In the genomic region with DNA sequence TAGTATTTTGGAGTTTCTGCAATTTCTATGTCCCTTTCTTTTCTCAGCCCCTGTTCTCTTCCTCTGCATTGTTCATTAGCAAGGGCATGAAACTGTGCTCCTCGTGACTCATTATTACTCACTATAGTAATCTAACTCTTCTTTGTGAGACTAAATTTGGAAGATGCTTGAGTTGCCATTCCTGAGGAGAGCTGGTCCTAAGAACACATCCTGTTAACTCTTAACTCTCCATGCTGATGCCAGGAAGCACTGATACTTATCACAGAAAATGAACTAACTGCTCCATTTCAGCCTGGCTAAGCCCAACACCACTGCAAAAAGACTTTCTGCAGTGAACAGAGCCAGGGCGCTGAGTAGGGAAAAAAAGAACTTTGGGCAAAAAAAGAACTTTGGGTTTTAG, we compare ENCODE assay signal across 8 cellular contexts. TPM values are rescaled to one million over a fixed set of nuclear protein-coding genes. Genes with fewer than 3 reads are reported as not detected.
DNase-seq lines count a peak whose midpoint lies in the region; ATAC-seq and TF ChIP-seq lines count a peak whose summit lies in the region.

No MANE protein-coding gene starts in this region.

- intact Hi-C loops in activated CD8-positive, alpha-beta T cell treated with anti-CD3 and anti-CD28 coated beads for 36 hours (cut with micrococcal nuclease): no loop called here
- intact Hi-C loops in sigmoid colon (cut with DNase I): loop anchor here (5.0 to 10.0 kb wide), 2 partner anchors 195 to 417 kb away; a partner anchor contains a TSS
- intact Hi-C loops in posterior vena cava (cut with DNase I): no loop called here

- H3K27me3 ChIP-seq in sigmoid colon: no peaks in the 10 kb centered on the region

- no peak overlapping the region for H3K4me3 Mint-ChIP-seq in activated CD8-positive, alpha-beta T cell treated with anti-CD3 and anti-CD28 coated beads for 36 hours
- H3K4me3 Mint-ChIP-seq in activated CD8-positive, alpha-beta T cell treated with anti-CD3 and anti-CD28 coated beads, Interleukin-2, amount 10 ng/mL, durations not matched to agents 7 days and 5 days: no peak overlapping the region

- POLR2A ChIA-PET in activated CD8-positive, alpha-beta T cell treated with anti-CD3 and anti-CD28 coated beads for 36 hours (lab: Charles Lee): interaction anchor here (1.0 to 4.1 kb wide), 2 partner anchors 10 to 38 kb away, joined by 3 to 19 read pairs; a partner anchor contains a TSS
- POLR2A ChIA-PET in activated CD8-positive, alpha-beta T cell treated with anti-CD3 and anti-CD28 coated beads, Interleukin-2, amount 10 ng/mL, durations not matched to agents 7 days and 5 days (lab: Charles Lee): interaction anchor here (0.5 to 1.1 kb wide), 4 partner anchors 10 to 157 kb away, joined by 3 to 7 read pairs (median 3); a partner anchor contains a TSS

- no peaks in the 10 kb centered on the region for H3K36me3 Mint-ChIP-seq in activated CD8-positive, alpha-beta T cell treated with anti-CD3 and anti-CD28 coated beads for 36 hours (ENCODE audit: low read depth)
- no peaks in the 10 kb centered on the region for H3K36me3 Mint-ChIP-seq in activated CD8-positive, alpha-beta T cell treated with anti-CD3 and anti-CD28 coated beads, Interleukin-2, amount 10 ng/mL, durations not matched to agents 7 days and 5 days (ENCODE audit: low read depth)

- no peak for TF ChIP-seq POLR2A in sigmoid colon (IDR thresholded peaks at IDR 0.05)

- no peaks in the 10 kb centered on the region for H3K36me3 ChIP-seq in sigmoid colon

- no peaks in the 10 kb centered on the region for H3K9me3 Mint-ChIP-seq in activated CD8-positive, alpha-beta T cell treated with anti-CD3 and anti-CD28 coated beads for 36 hours
- H3K9me3 Mint-ChIP-seq in activated CD8-positive, alpha-beta T cell treated with anti-CD3 and anti-CD28 coated beads, Interleukin-2, amount 10 ng/mL, durations not matched to agents 7 days and 5 days (ENCODE audit: insufficient read depth): no peaks in the 10 kb centered on the region

- CTCF ChIA-PET in activated CD8-positive, alpha-beta T cell treated with anti-CD3 and anti-CD28 coated beads for 36 hours (lab: Charles Lee): interaction anchor here (1.4 to 4.6 kb wide), 15 partner anchors 10 to 229 kb away, joined by 3 to 42 read pairs (median 7); a partner anchor contains a TSS
- CTCF ChIA-PET in activated CD8-positive, alpha-beta T cell treated with anti-CD3 and anti-CD28 coated beads, Interleukin-2, amount 10 ng/mL, durations not matched to agents 7 days and 5 days (lab: Charles Lee): interaction anchor here (1.0 to 5.3 kb wide), 9 partner anchors 11 to 196 kb away, joined by 3 to 44 read pairs (median 10); a partner anchor contains a TSS

- peak overlapping the region; percentile 40 for H3K27ac Mint-ChIP-seq in activated CD8-positive, alpha-beta T cell treated with anti-CD3 and anti-CD28 coated beads for 36 hours
- H3K27ac Mint-ChIP-seq in activated CD8-positive, alpha-beta T cell treated with anti-CD3 and anti-CD28 coated beads, Interleukin-2, amount 10 ng/mL, durations not matched to agents 7 days and 5 days: no peak overlapping the region

- H3K4me1 ChIP-seq in sigmoid colon: peaks cover 0 to 43% (median 38%) of the 10 kb centered on the region in 4 donors

- ATAC-seq in activated CD8-positive, alpha-beta T cell treated with anti-CD3 and anti-CD28 coated beads for 36 hours: peak; percentile 81
- ATAC-seq in activated CD8-positive, alpha-beta T cell treated with anti-CD3 and anti-CD28 coated beads, Interleukin-2, amount 10 ng/mL, durations not matched to agents 7 days and 5 days: no peak
- ATAC-seq in HG02840 (IDR thresholded peaks at IDR 0.05; ENCODE audit: low FRiP score, unreplicated experiment): no peak

- no peaks in the 10 kb centered on the region for H3K27me3 Mint-ChIP-seq in activated CD8-positive, alpha-beta T cell treated with anti-CD3 and anti-CD28 coated beads for 36 hours
- no peaks in the 10 kb centered on the region for H3K27me3 Mint-ChIP-seq in activated CD8-positive, alpha-beta T cell treated with anti-CD3 and anti-CD28 coated beads, Interleukin-2, amount 10 ng/mL, durations not matched to agents 7 days and 5 days (ENCODE audit: low read depth)

- TF ChIP-seq CTCF in activated CD8-positive, alpha-beta T cell treated with anti-CD3 and anti-CD28 coated beads for 36 hours (IDR thresholded peaks at IDR 0.05): no peak
- TF ChIP-seq CTCF in sigmoid colon (IDR thresholded peaks at IDR 0.05): no peak

- WGBS in sigmoid colon, 2 donors: 52 to 58% methylated on average over 2 of the region's 2 CpGs

- TF ChIP-seq EP300 in sigmoid colon (IDR thresholded peaks at IDR 0.05): peak in 2 of 4 donors; percentile 27 to 59

- H3K27ac ChIP-seq in sigmoid colon: peak overlapping the region; percentile 78 to 91 (median 84)

- peak overlapping the region in 1 of 4 donors; percentile 10 for H3K4me3 ChIP-seq in sigmoid colon

- DNase-seq in activated CD8-positive, alpha-beta T cell treated with anti-CD3 and anti-CD28 coated beads for 36 hours: no peak
- no peak for DNase-seq in activated CD8-positive, alpha-beta T cell treated with anti-CD3 and anti-CD28 coated beads, Interleukin-2, amount 10 ng/mL, durations not matched to agents 7 days and 5 days
- DNase-seq in SW480 (ENCODE audit: low spot score): peak; percentile 88
- peak; percentile 93 for DNase-seq in glomerular endothelial cell (ENCODE audit: extremely low read depth, low read depth, low spot score)
- no peak for DNase-seq in sigmoid colon
- no peak for DNase-seq in NAMALWA (ENCODE audit: low spot score)
- no peak for DNase-seq in posterior vena cava (ENCODE audit: low spot score)

- peaks cover 24% of the 10 kb centered on the region for H3K4me1 Mint-ChIP-seq in activated CD8-positive, alpha-beta T cell treated with anti-CD3 and anti-CD28 coated beads for 36 hours (ENCODE audit: low read depth)
- H3K4me1 Mint-ChIP-seq in activated CD8-positive, alpha-beta T cell treated with anti-CD3 and anti-CD28 coated beads, Interleukin-2, amount 10 ng/mL, durations not matched to agents 7 days and 5 days (ENCODE audit: low read depth): peaks cover 11% of the 10 kb centered on the region

- no peaks in the 10 kb centered on the region for H3K9me3 ChIP-seq in sigmoid colon

RNA-seq across cellular contexts. Expression of a gene that starts 10.6 kb away (rescaled TPM):
- 100 to 1,000 TPM; 154 to 168 TPM for total RNA-seq in activated CD8-positive, alpha-beta T cell treated with anti-CD3 and anti-CD28 coated beads for 36 hours
- total RNA-seq in activated CD8-positive, alpha-beta T cell treated with anti-CD3 and anti-CD28 coated beads, Interleukin-2, amount 10 ng/mL, durations not matched to agents 7 days and 5 days: 100 to 1,000 TPM; 163 to 177 TPM
- 200 and 240 TPM in 2 replicates for total RNA-seq in glomerular endothelial cell
- total RNA-seq in sigmoid colon: 100 to 1,000 TPM; 214 to 298 (median 231) TPM
- 100 to 1,000 TPM in 2 of 3 donors, 10 to 100 TPM in 1; 85.3 to 112 (median 107) TPM for polyA plus RNA-seq in sigmoid colon
- total RNA-seq in posterior vena cava: 100 to 1,000 TPM; 223 to 231 TPM

RNA-seq across cellular contexts. Expression of a gene that starts 19.4 kb away (rescaled TPM):
- total RNA-seq in activated CD8-positive, alpha-beta T cell treated with anti-CD3 and anti-CD28 coated beads for 36 hours: 1 to 10 TPM; 1.1 TPM
- 1 to 10 TPM; 1.0 to 1.4 TPM for total RNA-seq in activated CD8-positive, alpha-beta T cell treated with anti-CD3 and anti-CD28 coated beads, Interleukin-2, amount 10 ng/mL, durations not matched to agents 7 days and 5 days
- total RNA-seq in glomerular endothelial cell (4.6 and 8.5 TPM in 2 replicates), sigmoid colon (10 to 100 TPM; 23.5 to 51.0 (median 39.8) TPM), posterior vena cava (10 to 100 TPM; 10.7 to 11.0 TPM)
- polyA plus RNA-seq in sigmoid colon: 1 to 10 TPM; 4.8 to 7.2 (median 7.0) TPM

Comparison
In these comparisons a context has a peak if more than half of its experiments do, and no peak if none do; other contexts are left out.
1. DNase-seq: peak in SW480 (single experiment) and glomerular endothelial cell (single experiment); none in activated CD8-positive, alpha-beta T cell treated with anti-CD3 and anti-CD28 coated beads for 36 hours (single experiment), activated CD8-positive, alpha-beta T cell treated with anti-CD3 and anti-CD28 coated beads, Interleukin-2, amount 10 ng/mL, durations not matched to agents 7 days and 5 days (single experiment), sigmoid colon (single experiment), NAMALWA (single experiment) and posterior vena cava (single experiment).